In genomic region chr11:100827934-100828661, GRCh38 we compare ENCODE assay signal across 9 cellular contexts.
DNase-seq lines count a peak whose midpoint lies in the region; ATAC-seq, FAIRE-seq and TF ChIP-seq lines count a peak whose summit lies in the region.
"Had no signal": no experiment of that assay in that cellular context is flagged by ENCODE, and none has a peak within 500 bp of the region (broad histone marks: within the 10 kb centered on the region; RNA-seq: fewer than 3 reads in every experiment).

No MANE protein-coding gene starts in this region.

- H4K20me1 ChIP-seq in H1 (replicated peaks in 1 of 2; ENCODE audit: control insufficient read depth in 1 of 2, insufficient read depth in 2 of 2, low read length in 2 of 2) = no peaks in the 10 kb centered on the region

- H3K14ac ChIP-seq in H1 (ENCODE audit: insufficient read length) = no peak overlapping the region

- H3K23me2 ChIP-seq in H1 (ENCODE audit: low read depth, low read length) = no peaks in the 10 kb centered on the region

- no peak overlapping the region for H3K9ac ChIP-seq in H1 (replicated peaks in 1 of 4; ENCODE audit: extremely low read depth in 1 of 4, low read depth in 3 of 4, low read length in 3 of 4)

- peaks cover 4 to 30% (median 18%) of the 10 kb centered on the region in 4 experiments; a peak in 6 of 7 replicates for H3K4me1 ChIP-seq in H1 (replicated peaks in 1 of 4; ENCODE audit: control insufficient read depth in 3 of 4, insufficient read depth in 4 of 4, low read length in 3 of 4)

- TF ChIP-seq POLR2A in H1 (IDR thresholded peaks at IDR 0.05; ENCODE audit: control extremely low read depth in 1 of 2, low read depth in 2 of 2, low read length in 2 of 2) = no peak

- TF ChIP-seq RAD21 in H1 (IDR thresholded peaks at IDR 0.05 in 1 of 2, conservative IDR thresholded peaks at IDR 0.05 in 1 of 2; ENCODE audit: low read depth in 2 of 2, low read length in 2 of 2) = peak; percentile 6 to 37; a peak in 1 of 4 replicates

- H3K23ac ChIP-seq in H1 (ENCODE audit: insufficient read length) = no peak overlapping the region

- H2BK12ac ChIP-seq in H1 (ENCODE audit: low read depth, low read length) = no peak overlapping the region

- no peak overlapping the region for H4K91ac ChIP-seq in H1 (replicated peaks; ENCODE audit: insufficient read length, low read length)

- FAIRE-seq in H1 (lab: Jason Lieb, UNC) = peak; percentile 88
- no peak for FAIRE-seq in urothelium cell line (lab: Jason Lieb, UNC)

- H3K56ac ChIP-seq in H1 (replicated peaks; ENCODE audit: insufficient read length, low read depth, low read length) = no peak overlapping the region

- TF ChIP-seq CTCF in H1 (IDR thresholded peaks at IDR 0.05; ENCODE audit: control extremely low read depth in 1 of 3, insufficient read depth in 1 of 3, low read depth in 1 of 3, low read length in 3 of 3) = peak in 1 of 3 experiments; percentile 26; a peak in 1 of 4 replicates

- H2BK15ac ChIP-seq in H1 (ENCODE audit: low read length) = no peak overlapping the region

- H3K18ac ChIP-seq in H1 (ENCODE audit: extremely low read depth, low read length) = no peak overlapping the region

- H3K27ac ChIP-seq in H1 (ENCODE audit: low read depth, low read length) = peak overlapping the region; percentile 11; the same call in 1 of the 2 replicates
- H3K27ac ChIP-seq: SK-N-MC had no signal

- peak overlapping the region; percentile 36; the same call in 1 of the 2 replicates for H2BK5ac ChIP-seq in H1 (ENCODE audit: low read depth, low read length)

- H3K27me3 ChIP-seq in H1 (replicated peaks in 1 of 4; ENCODE audit: control insufficient read depth in 3 of 4, extremely low read depth in 1 of 4, insufficient read depth in 3 of 4, low read length in 3 of 4) = peaks cover 0 to 1% (median 0%) of the 10 kb centered on the region in 4 experiments; a peak in 1 of 7 replicates

- WGBS in H1 (ENCODE audit: extremely low coverage in 1 of 2, insufficient coverage in 1 of 2, insufficient read length in 1 of 2, insufficient replicate concordance in 2 of 2, low coverage in 1 of 2, low lambda C conversion rate in 2 of 2, missing lambda C conversion rate in 1 of 2), 2 experiments = 25% methylated on average over 1 of the region's 1 CpG; no CpG with 5 or more reads in 1 of the 2 experiments

- H3K79me1 ChIP-seq in H1 (ENCODE audit: low read depth, low read length) = no peaks in the 10 kb centered on the region; the same call in 1 of the 2 replicates

- no peak overlapping the region for H3K4ac ChIP-seq in H1 (replicated peaks; ENCODE audit: insufficient read length, low read depth, low read length)

- intact Hi-C loops in head of caudate nucleus (cut with DNase I) = no loop called here

- no peak for TF ChIP-seq EP300 in H1 (IDR thresholded peaks at IDR 0.05; ENCODE audit: borderline replicate concordance in 1 of 2, low read depth in 2 of 2, low read length in 2 of 2)

- ATAC-seq in GM18508 (IDR thresholded peaks at IDR 0.05; ENCODE audit: insufficient read depth, unreplicated experiment) (peak; percentile 79), HG02610 (IDR thresholded peaks at IDR 0.05; ENCODE audit: unreplicated experiment) (peak; percentile 77)

- no peak overlapping the region for H4K5ac ChIP-seq in H1 (ENCODE audit: insufficient read length, low read depth, low read length)

- H3K9me3 ChIP-seq in H1 (ENCODE audit: insufficient read depth in 2 of 2, low read depth in 1 of 2, low read length in 1 of 2) = no peaks in the 10 kb centered on the region

- no peak overlapping the region for H3K4me3 ChIP-seq in H1 (ENCODE audit: extremely low read depth in 1 of 4, insufficient read depth in 2 of 4, low read depth in 3 of 4, low read length in 4 of 4)
- H3K4me3 ChIP-seq: SK-N-MC had no signal

- CTCF ChIA-PET in H1 (lab: Charles Lee; ENCODE audit: partially characterized antibody) = interaction anchor here (0.6 to 3.3 kb wide), 19 partner anchors 8 to 198 kb away, joined by 3 to 16 read pairs (median 4); no protein-coding TSS in a partner anchor

- H2BK20ac ChIP-seq in H1 (ENCODE audit: low read length) = no peak overlapping the region

- no peak overlapping the region for H2BK120ac ChIP-seq in H1 (replicated peaks; ENCODE audit: low read depth, low read length)

- H3K4me2 ChIP-seq in H1 (ENCODE audit: insufficient read depth in 1 of 2, low read depth in 2 of 2, low read length in 2 of 2) = peak overlapping the region; percentile 10 to 32; a peak in 3 of 4 replicates

- H2AFZ ChIP-seq in H1 (ENCODE audit: low read length) = no peak overlapping the region

- no peak overlapping the region for H2AK5ac ChIP-seq in H1 (ENCODE audit: low read depth, low read length)

- H4K8ac ChIP-seq in H1 (ENCODE audit: extremely low read depth, insufficient read depth, low read length) = no peak overlapping the region

- POLR2A ChIA-PET in H1 (lab: Charles Lee; ENCODE audit: partially characterized antibody) = no interaction called here

- peaks cover 0 to 51% of the 10 kb centered on the region in 2 experiments; a peak in 2 of 4 replicates for H3K79me2 ChIP-seq in H1 (ENCODE audit: control insufficient read depth in 1 of 2, insufficient read depth in 2 of 2, low read length in 2 of 2)

- no peaks in the 10 kb centered on the region for H3K36me3 ChIP-seq in H1 (ENCODE audit: control insufficient read depth in 2 of 4, insufficient read depth in 4 of 4, low read length in 3 of 4)

- DNase-seq in NCI-H146 treated with DMSO at 0.1 percent for 48 hours (lab: John Stamatoyannopoulos, UW; ENCODE audit: unreplicated experiment) = peak; percentile 24
- DNase-seq in H1 (ENCODE audit: low read depth in 1 of 2, low spot score in 2 of 2) = no peak
- DNase-seq in urothelium cell line (ENCODE audit: low spot score) = peak; percentile 12
- DNase-seq in activated effector memory CD4-positive, alpha-beta T cell treated with anti-CD3 and anti-CD28 coated beads, Interleukin-2, amount 50 U/mL, for 16 hours = no peak
- DNase-seq in SIG-M5 treated with dmso at 0.1 percent for 504 hours (lab: John Stamatoyannopoulos, UW; ENCODE audit: unreplicated experiment) = no peak
- DNase-seq in head of caudate nucleus = no peak

TF ChIP-seq in H1, 55 proteins besides CTCF, POLR2A, EP300 and RAD21:
- TF ChIP-seq SP1 (IDR thresholded peaks at IDR 0.05; ENCODE audit: low read depth, low read length) (0 out of 2 replicates have a peak, but pooled peaks have one; percentile 3), NANOG (IDR thresholded peaks at IDR 0.05; ENCODE audit: insufficient read depth, low read depth, low read length, poor library complexity, severe bottlenecking) (peak; percentile 62), SIN3A (conservative IDR thresholded peaks at IDR 0.05 in 1 of 2, IDR thresholded peaks at IDR 0.05 in 1 of 2; ENCODE audit: low read depth in 1 of 2, low read length in 2 of 2) (no peak), TEAD4 (IDR thresholded peaks at IDR 0.05; ENCODE audit: low read depth, low read length) (peak; percentile 95)

Comparison
In these comparisons a context has a peak if more than half of its experiments do, and no peak if none do; other contexts are left out.
1. DNase-seq: peak in NCI-H146 treated with DMSO at 0.1 percent for 48 hours (single experiment) and urothelium cell line (single experiment); none in H1 (0 of 2), activated effector memory CD4-positive, alpha-beta T cell treated with anti-CD3 and anti-CD28 coated beads, Interleukin-2, amount 50 U/mL, for 16 hours (single experiment), SIG-M5 treated with dmso at 0.1 percent for 504 hours (single experiment) and head of caudate nucleus (0 of 42).